Comparison of ENCODE assay signal across 2 cellular contexts in genomic region chr19:32337176-32337808, GRCh38.
TF ChIP-seq lines count a peak whose summit lies in the region.

No MANE protein-coding gene starts in this region.

TF ChIP-seq in A549, 52 proteins besides CTCF, POLR2A, EP300 and RAD21:
- TF ChIP-seq NPAS2 (CRISPR knock-in tag; IDR thresholded peaks at IDR 0.05; ENCODE audit: borderline replicate concordance) (no peak), ZFP36 (IDR thresholded peaks at IDR 0.05; ENCODE audit: borderline replicate concordance, partially characterized antibody) (peak; percentile 43)

TF ChIP-seq in IMR-90, 13 proteins besides CTCF, POLR2A, EP300 and RAD21:
- TF ChIP-seq USF2 (IDR thresholded peaks at IDR 0.05; ENCODE audit: low read depth, low read length) (no peak), RCOR1 (IDR thresholded peaks at IDR 0.05; ENCODE audit: insufficient replicate concordance, low read length) (no peak), SMC3 (IDR thresholded peaks at IDR 0.05; ENCODE audit: low read depth, low read length) (no peak), BHLHE40 (IDR thresholded peaks at IDR 0.05; ENCODE audit: low read depth, low read length) (no peak)
